In genomic region chr12:57549909-57550627, GRCh38 we compare ENCODE assay signal across 1 cellular context.
A peak's percentile ranks its signal among the peaks of the same experiment; 100 is the strongest.
TF ChIP-seq lines count a peak whose summit lies in the region.

KIF5A (plus strand) TSS chr12:57550044; CDS start chr12:57550272, 228 bp downstream.

TF ChIP-seq in K562, 482 proteins besides CTCF, POLR2A, EP300 and RAD21 (continued from another document and continues in another):
- TF ChIP-seq TCF15 (CRISPR knock-in tag; IDR thresholded peaks at IDR 0.05): no peak
- TF ChIP-seq ARID4B (CRISPR knock-in tag; IDR thresholded peaks at IDR 0.05): peak; percentile 69; the same call in 1 of the 2 replicates
- no peak for TF ChIP-seq BCOR (IDR thresholded peaks at IDR 0.05)
- no peak for TF ChIP-seq EZH2 (IDR thresholded peaks at IDR 0.05; ENCODE audit: borderline replicate concordance, low read depth, low read length)
- no peak for TF ChIP-seq SMARCB1 (IDR thresholded peaks at IDR 0.05; ENCODE audit: insufficient read length, low read depth)
- TF ChIP-seq PRMT5 (CRISPR knock-in tag; IDR thresholded peaks at IDR 0.05): no peak
- TF ChIP-seq SMARCE1 (IDR thresholded peaks at IDR 0.05): no peak
- no peak for TF ChIP-seq SMAD1 (IDR thresholded peaks at IDR 0.05; ENCODE audit: low read depth, low read length, partially characterized antibody)
- TF ChIP-seq CEBPB (tag; IDR thresholded peaks at IDR 0.05): no peak
- TF ChIP-seq GABPB2 (CRISPR knock-in tag; conservative IDR thresholded peaks at IDR 0.05): no peak
- TF ChIP-seq ZBTB26 (CRISPR knock-in tag; IDR thresholded peaks at IDR 0.05): no peak
- no peak for TF ChIP-seq BHLHE40 (IDR thresholded peaks at IDR 0.05; ENCODE audit: low read length)
- TF ChIP-seq KAT7 (CRISPR knock-in tag; IDR thresholded peaks at IDR 0.05; ENCODE audit: borderline replicate concordance): peak; percentile 30; the same call in 1 of the 2 replicates
- 0 out of 2 replicates have a peak, but pooled peaks have one; percentile 56 for TF ChIP-seq RREB1 (CRISPR knock-in tag; IDR thresholded peaks at IDR 0.05)
- TF ChIP-seq SMC3 (conservative IDR thresholded peaks at IDR 0.05; ENCODE audit: insufficient read depth, low read depth, low read length): no peak
- TF ChIP-seq ZNF551 (CRISPR knock-in tag; IDR thresholded peaks at IDR 0.05): no peak
- TF ChIP-seq MED1 (CRISPR knock-in tag; IDR thresholded peaks at IDR 0.05; ENCODE audit: borderline replicate concordance): no peak
- no peak for TF ChIP-seq KAT8 (IDR thresholded peaks at IDR 0.05; ENCODE audit: low read depth)
- TF ChIP-seq ID3 (CRISPR knock-in tag; IDR thresholded peaks at IDR 0.05): no peak
- TF ChIP-seq ID3 (tag; IDR thresholded peaks at IDR 0.05): no peak
- no peak for TF ChIP-seq ZNF518B (CRISPR knock-in tag; IDR thresholded peaks at IDR 0.05)
- TF ChIP-seq ZNF3 (CRISPR knock-in tag; IDR thresholded peaks at IDR 0.05): no peak
- peak; percentile 78 to 98 for TF ChIP-seq MAZ (CRISPR knock-in tag; conservative IDR thresholded peaks at IDR 0.05 in 1 of 2, IDR thresholded peaks at IDR 0.05 in 1 of 2)
- no peak for TF ChIP-seq ZNF431 (CRISPR knock-in tag; IDR thresholded peaks at IDR 0.05)
- no peak for TF ChIP-seq HDGF (IDR thresholded peaks at IDR 0.05)
- TF ChIP-seq ZNF280B (CRISPR knock-in tag; IDR thresholded peaks at IDR 0.05): no peak
- TF ChIP-seq RBM22 (IDR thresholded peaks at IDR 0.05; ENCODE audit: low read depth, low read length, poor library complexity, severe bottlenecking): no peak
- TF ChIP-seq EGR1 (conservative IDR thresholded peaks at IDR 0.05): peak; percentile 69
- no peak for TF ChIP-seq SMAD4 (CRISPR knock-in tag; conservative IDR thresholded peaks at IDR 0.05)
- TF ChIP-seq ZNF316 (IDR thresholded peaks at IDR 0.05): no peak
- no peak for TF ChIP-seq MBD2 (IDR thresholded peaks at IDR 0.05; ENCODE audit: borderline replicate concordance, low read depth)
- no peak for TF ChIP-seq E2F4 (CRISPR knock-in tag; IDR thresholded peaks at IDR 0.05; ENCODE audit: low read depth)
- no peak for TF ChIP-seq ZNF146 (CRISPR knock-in tag; IDR thresholded peaks at IDR 0.05; ENCODE audit: unreplicated experiment)
